ENCODE assay signal across 1 cellular context in genomic region chr18:73626221-73626620, GRCh38.
TF ChIP-seq lines count a peak whose summit lies in the region.

No MANE protein-coding gene starts in this region.

TF ChIP-seq in IMR-90, 13 proteins besides CTCF, POLR2A, EP300 and RAD21 (continued from another document):
- no peak for TF ChIP-seq CEBPB (IDR thresholded peaks at IDR 0.05; ENCODE audit: low read depth, low read length)
- TF ChIP-seq USF2 (IDR thresholded peaks at IDR 0.05; ENCODE audit: low read depth, low read length), result no peak
- no peak for TF ChIP-seq MAFK (IDR thresholded peaks at IDR 0.05; ENCODE audit: low read depth, low read length)
- no peak for TF ChIP-seq SMC3 (IDR thresholded peaks at IDR 0.05; ENCODE audit: low read depth, low read length)
TF ChIP-seq in IMR-90: peak in this region for 0.
